20 cellular contexts compared by ENCODE assay signal in genomic region chr7:117472335-117472734, GRCh38. TPM values are rescaled to one million over a fixed set of nuclear protein-coding genes. Genes with fewer than 3 reads are reported as not detected.
DNase-seq lines count a peak whose midpoint lies in the region; ATAC-seq and TF ChIP-seq lines count a peak whose summit lies in the region.
"Had no signal": no experiment of that assay in that cellular context is flagged by ENCODE, and none has a peak within 500 bp of the region (broad histone marks: within the 10 kb centered on the region; RNA-seq: fewer than 3 reads in every experiment).

No MANE protein-coding gene starts in this region.

- DNase-seq in GM13976 (ENCODE audit: low spot score) (peak; percentile 24), mucosa of descending colon (no peak), EL (no peak), NCI-H146 (lab: John Stamatoyannopoulos, UW) (no peak)
- DNase-seq: DMS79, GDM1, GM23248, NCI-H1048, NCI-H2107, NCI-H226, NCI-H526 treated with DMSO at 0.1 percent for 48 hours, OCI-M1, T-cell had no signal

- in situ Hi-C loops in GM13976 (cut with MboI; ENCODE audit: low sequenced_read_pairs, unreplicated experiment) = no loop called here

- H3K4me1 ChIP-seq in mucosa of descending colon (ENCODE audit: low read depth) = no peaks in the 10 kb centered on the region

- peak; percentile 47 for ATAC-seq in HG02870 (IDR thresholded peaks at IDR 0.05; ENCODE audit: unreplicated experiment)
- peak; percentile 32 for ATAC-seq in mucosa of descending colon
- no peak for ATAC-seq in HG02610 (IDR thresholded peaks at IDR 0.05; ENCODE audit: unreplicated experiment)
- no peak for ATAC-seq in GM21515 (IDR thresholded peaks at IDR 0.05; ENCODE audit: unreplicated experiment)
- ATAC-seq: T-cell had no signal

- no peak overlapping the region for H3K4me3 ChIP-seq in mucosa of descending colon
- H3K4me3 ChIP-seq: GM23248, SK-N-MC had no signal

- H3K9me3 ChIP-seq in mucosa of descending colon = no peaks in the 10 kb centered on the region

- intact Hi-C loops in mucosa of descending colon (cut with DNase I, micrococcal nuclease) = no loop called here

- H3K36me3 ChIP-seq in mucosa of descending colon (ENCODE audit: low read depth) = no peaks in the 10 kb centered on the region

- TF ChIP-seq CTCF in GM13976 (IDR thresholded peaks at IDR 0.05; ENCODE audit: borderline replicate concordance, control extremely low read depth, extremely low read depth, insufficient read depth, missing control alignments) (no peak), VCaP (conservative IDR thresholded peaks at IDR 0.05) (no peak), mucosa of descending colon (IDR thresholded peaks at IDR 0.05) (no peak)

- peak overlapping the region; percentile 11; the same call in 1 of the 2 replicates for H3K27ac ChIP-seq in VCaP
- H3K27ac ChIP-seq: GM23248, SK-N-MC had no signal

RNA-seq across cellular contexts. Expression of gene CFTR, which starts 7.5 kb away (rescaled TPM):
- total RNA-seq in mucosa of descending colon = 100 to 1,000 TPM in 1 of 3 donors, 10 to 100 TPM in 2; 85.9 to 176 (median 94.9) TPM
- total RNA-seq: GM23248 had no signal

RNA-seq across cellular contexts. Expression of gene ASZ1, which starts 45.0 kb away (rescaled TPM):
- not detected for total RNA-seq in mucosa of descending colon
- total RNA-seq: A673, GM23248, HT-29, T-cell had no signal

Comparison
In these comparisons a context has a peak if more than half of its experiments do, and no peak if none do; other contexts are left out.
1. ATAC-seq: peak in HG02870 (single experiment) and mucosa of descending colon (single experiment); none in HG02610 (single experiment) and GM21515 (single experiment).